ENCODE assay signal across 8 cellular contexts in the genomic region with DNA sequence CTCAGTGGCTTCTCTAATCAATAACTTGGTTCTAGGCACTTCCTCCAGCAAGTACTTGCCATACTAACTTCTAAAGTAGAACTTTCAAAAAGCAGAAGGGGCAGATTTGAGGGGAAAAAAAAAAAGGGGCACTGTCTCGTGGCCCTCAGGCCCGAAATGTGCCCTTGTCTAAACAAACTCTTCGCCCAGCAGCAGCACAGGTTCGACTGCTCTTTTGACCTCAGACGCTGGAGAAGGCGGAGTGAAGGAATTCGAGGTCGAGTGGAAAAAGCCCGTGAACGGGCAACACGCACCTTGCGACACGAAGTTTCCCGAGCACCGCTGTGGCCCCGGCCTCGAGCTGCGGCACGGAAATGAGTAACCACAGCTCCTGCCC. TPM values are rescaled to one million over a fixed set of nuclear protein-coding genes. Genes with fewer than 3 reads are reported as not detected.
DNase-seq lines count a peak whose midpoint lies in the region; ATAC-seq and TF ChIP-seq lines count a peak whose summit lies in the region.

No MANE protein-coding gene starts in this region.

- peak overlapping the region; percentile 75 to 98 (median 89) for H3K27ac ChIP-seq in skin epidermis

- peaks cover 28% of the 10 kb centered on the region for H3K36me3 Mint-ChIP-seq in WTC11
- no peaks in the 10 kb centered on the region for H3K36me3 Mint-ChIP-seq in glutamatergic neuron (ENCODE audit: unreplicated experiment)

- H3K4me3 Mint-ChIP-seq in WTC11 (peak overlapping the region; percentile 93), glutamatergic neuron (ENCODE audit: unreplicated experiment) (peak overlapping the region; percentile 86)

- TF ChIP-seq CTCF in GM06990 (IDR thresholded peaks at IDR 0.05; ENCODE audit: insufficient read depth, low read length, poor library complexity, severe bottlenecking) (no peak), WTC11 (IDR thresholded peaks at IDR 0.05) (no peak), glutamatergic neuron (IDR thresholded peaks at IDR 0.05; ENCODE audit: partially characterized antibody, unreplicated experiment) (no peak)

- peaks cover 29% of the 10 kb centered on the region for H3K4me1 Mint-ChIP-seq in WTC11
- H3K4me1 Mint-ChIP-seq in glutamatergic neuron (ENCODE audit: low read depth, unreplicated experiment), result peaks cover 7% of the 10 kb centered on the region

- H3K4me3 ChIP-seq in GM06990 (replicated peaks; ENCODE audit: low read depth, low read length) (peak overlapping the region; percentile 88), skin epidermis (peak overlapping the region; percentile 75 to 99 (median 94))

- no peaks in the 10 kb centered on the region for H3K27me3 ChIP-seq in GM06990 (replicated peaks; ENCODE audit: control insufficient read depth, insufficient read depth, low read length)

- H3K27me3 Mint-ChIP-seq in WTC11 (ENCODE audit: low read depth) (peaks cover 28% of the 10 kb centered on the region), glutamatergic neuron (ENCODE audit: unreplicated experiment) (peaks cover 6% of the 10 kb centered on the region)

- POLR2A ChIA-PET in WTC11 (lab: Charles Lee), result interaction anchor here (0.7 to 2.5 kb wide), 5 partner anchors 24 to 159 kb away, joined by 3 to 16 read pairs (median 5); a partner anchor contains a TSS

- H3K27ac Mint-ChIP-seq in WTC11 (peak overlapping the region; percentile 19; the same call in 1 of the 2 replicates), glutamatergic neuron (ENCODE audit: unreplicated experiment) (peak overlapping the region; percentile 52)

- H3K9me3 Mint-ChIP-seq in WTC11, result no peaks in the 10 kb centered on the region
- peaks cover 7% of the 10 kb centered on the region for H3K9me3 Mint-ChIP-seq in glutamatergic neuron (ENCODE audit: unreplicated experiment)

- CTCF ChIA-PET in WTC11 (lab: Charles Lee), result interaction anchor here (0.8 to 7.7 kb wide), 11 partner anchors 12 to 158 kb away, joined by 3 to 118 read pairs (median 6); a partner anchor contains a TSS

- H3K36me3 ChIP-seq in GM06990 (ENCODE audit: control insufficient read depth, insufficient read depth, low read length), result peaks cover 8% of the 10 kb centered on the region

- DNase-seq in GM06990 (ENCODE audit: extremely low read depth, insufficient read length) (no peak), WTC11 (ENCODE audit: low spot score) (no peak), glutamatergic neuron (no peak), GM03348 (ENCODE audit: low spot score) (no peak), nucleus accumbens (lab: John Stamatoyannopoulos, UW) (no peak), T1000 (lab: John Stamatoyannopoulos, UW) (no peak)

- peak; percentile 9 for ATAC-seq in HG03025 (IDR thresholded peaks at IDR 0.05; ENCODE audit: low FRiP score, unreplicated experiment)
- no peak for ATAC-seq in WTC11

TF ChIP-seq in WTC11, 78 proteins besides CTCF, POLR2A, EP300 and RAD21:
- TF ChIP-seq, protein P1, sequence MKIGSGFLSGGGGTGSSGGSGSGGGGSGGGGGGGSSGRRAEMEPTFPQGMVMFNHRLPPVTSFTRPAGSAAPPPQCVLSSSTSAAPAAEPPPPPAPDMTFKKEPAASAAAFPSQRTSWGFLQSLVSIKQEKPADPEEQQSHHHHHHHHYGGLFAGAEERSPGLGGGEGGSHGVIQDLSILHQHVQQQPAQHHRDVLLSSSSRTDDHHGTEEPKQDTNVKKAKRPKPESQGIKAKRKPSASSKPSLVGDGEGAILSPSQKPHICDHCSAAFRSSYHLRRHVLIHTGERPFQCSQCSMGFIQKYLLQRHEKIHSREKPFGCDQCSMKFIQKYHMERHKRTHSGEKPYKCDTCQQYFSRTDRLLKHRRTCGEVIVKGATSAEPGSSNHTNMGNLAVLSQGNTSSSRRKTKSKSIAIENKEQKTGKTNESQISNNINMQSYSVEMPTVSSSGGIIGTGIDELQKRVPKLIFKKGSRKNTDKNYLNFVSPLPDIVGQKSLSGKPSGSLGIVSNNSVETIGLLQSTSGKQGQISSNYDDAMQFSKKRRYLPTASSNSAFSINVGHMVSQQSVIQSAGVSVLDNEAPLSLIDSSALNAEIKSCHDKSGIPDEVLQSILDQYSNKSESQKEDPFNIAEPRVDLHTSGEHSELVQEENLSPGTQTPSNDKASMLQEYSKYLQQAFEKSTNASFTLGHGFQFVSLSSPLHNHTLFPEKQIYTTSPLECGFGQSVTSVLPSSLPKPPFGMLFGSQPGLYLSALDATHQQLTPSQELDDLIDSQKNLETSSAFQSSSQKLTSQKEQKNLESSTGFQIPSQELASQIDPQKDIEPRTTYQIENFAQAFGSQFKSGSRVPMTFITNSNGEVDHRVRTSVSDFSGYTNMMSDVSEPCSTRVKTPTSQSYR (CRISPR knock-in tag; IDR thresholded peaks at IDR 0.05), result no peak
- TF ChIP-seq PRRX2 (CRISPR knock-in tag; IDR thresholded peaks at IDR 0.05) (no peak), CBFB (CRISPR knock-in tag; IDR thresholded peaks at IDR 0.05; ENCODE audit: low read depth) (no peak), JAZF1 (CRISPR knock-in tag; IDR thresholded peaks at IDR 0.05) (no peak), NFE2L1 (CRISPR knock-in tag; IDR thresholded peaks at IDR 0.05) (no peak), IRF2 (CRISPR knock-in tag; IDR thresholded peaks at IDR 0.05; ENCODE audit: borderline replicate concordance, low read depth) (no peak), ZBTB21 (CRISPR knock-in tag; IDR thresholded peaks at IDR 0.05; ENCODE audit: borderline replicate concordance) (no peak)
- TF ChIP-seq, protein P2, sequence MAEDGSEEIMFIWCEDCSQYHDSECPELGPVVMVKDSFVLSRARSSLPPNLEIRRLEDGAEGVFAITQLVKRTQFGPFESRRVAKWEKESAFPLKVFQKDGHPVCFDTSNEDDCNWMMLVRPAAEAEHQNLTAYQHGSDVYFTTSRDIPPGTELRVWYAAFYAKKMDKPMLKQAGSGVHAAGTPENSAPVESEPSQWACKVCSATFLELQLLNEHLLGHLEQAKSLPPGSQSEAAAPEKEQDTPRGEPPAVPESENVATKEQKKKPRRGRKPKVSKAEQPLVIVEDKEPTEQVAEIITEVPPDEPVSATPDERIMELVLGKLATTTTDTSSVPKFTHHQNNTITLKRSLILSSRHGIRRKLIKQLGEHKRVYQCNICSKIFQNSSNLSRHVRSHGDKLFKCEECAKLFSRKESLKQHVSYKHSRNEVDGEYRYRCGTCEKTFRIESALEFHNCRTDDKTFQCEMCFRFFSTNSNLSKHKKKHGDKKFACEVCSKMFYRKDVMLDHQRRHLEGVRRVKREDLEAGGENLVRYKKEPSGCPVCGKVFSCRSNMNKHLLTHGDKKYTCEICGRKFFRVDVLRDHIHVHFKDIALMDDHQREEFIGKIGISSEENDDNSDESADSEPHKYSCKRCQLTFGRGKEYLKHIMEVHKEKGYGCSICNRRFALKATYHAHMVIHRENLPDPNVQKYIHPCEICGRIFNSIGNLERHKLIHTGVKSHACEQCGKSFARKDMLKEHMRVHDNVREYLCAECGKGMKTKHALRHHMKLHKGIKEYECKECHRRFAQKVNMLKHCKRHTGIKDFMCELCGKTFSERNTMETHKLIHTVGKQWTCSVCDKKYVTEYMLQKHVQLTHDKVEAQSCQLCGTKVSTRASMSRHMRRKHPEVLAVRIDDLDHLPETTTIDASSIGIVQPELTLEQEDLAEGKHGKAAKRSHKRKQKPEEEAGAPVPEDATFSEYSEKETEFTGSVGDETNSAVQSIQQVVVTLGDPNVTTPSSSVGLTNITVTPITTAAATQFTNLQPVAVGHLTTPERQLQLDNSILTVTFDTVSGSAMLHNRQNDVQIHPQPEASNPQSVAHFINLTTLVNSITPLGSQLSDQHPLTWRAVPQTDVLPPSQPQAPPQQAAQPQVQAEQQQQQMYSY (CRISPR knock-in tag; IDR thresholded peaks at IDR 0.05), result no peak
- TF ChIP-seq, protein P3, sequence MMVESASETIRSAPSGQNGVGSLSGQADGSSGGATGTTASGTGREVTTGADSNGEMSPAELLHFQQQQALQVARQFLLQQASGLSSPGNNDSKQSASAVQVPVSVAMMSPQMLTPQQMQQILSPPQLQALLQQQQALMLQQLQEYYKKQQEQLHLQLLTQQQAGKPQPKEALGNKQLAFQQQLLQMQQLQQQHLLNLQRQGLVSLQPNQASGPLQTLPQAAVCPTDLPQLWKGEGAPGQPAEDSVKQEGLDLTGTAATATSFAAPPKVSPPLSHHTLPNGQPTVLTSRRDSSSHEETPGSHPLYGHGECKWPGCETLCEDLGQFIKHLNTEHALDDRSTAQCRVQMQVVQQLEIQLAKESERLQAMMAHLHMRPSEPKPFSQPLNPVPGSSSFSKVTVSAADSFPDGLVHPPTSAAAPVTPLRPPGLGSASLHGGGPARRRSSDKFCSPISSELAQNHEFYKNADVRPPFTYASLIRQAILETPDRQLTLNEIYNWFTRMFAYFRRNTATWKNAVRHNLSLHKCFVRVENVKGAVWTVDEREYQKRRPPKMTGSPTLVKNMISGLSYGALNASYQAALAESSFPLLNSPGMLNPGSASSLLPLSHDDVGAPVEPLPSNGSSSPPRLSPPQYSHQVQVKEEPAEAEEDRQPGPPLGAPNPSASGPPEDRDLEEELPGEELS (CRISPR knock-in tag; IDR thresholded peaks at IDR 0.05), result no peak
TF ChIP-seq in WTC11: peak in this region for 0.

RNA-seq across cellular contexts. Expression of a gene that starts 0.7 kb away (rescaled TPM):
- 45.9 to 50.1 TPM (median 50.0 TPM) in 3 replicates for total RNA-seq in WTC11 (2021)
- 14.0 TPM for total RNA-seq in glutamatergic neuron (ENCODE audit: unreplicated experiment)

RNA-seq across cellular contexts. Expression of a gene that starts 24.0 kb away (rescaled TPM):
- total RNA-seq in WTC11 (2021), result 12.2 to 14.3 TPM (median 13.1 TPM) in 3 replicates
- 14.3 TPM for total RNA-seq in glutamatergic neuron (ENCODE audit: unreplicated experiment)
